In the genomic region with DNA sequence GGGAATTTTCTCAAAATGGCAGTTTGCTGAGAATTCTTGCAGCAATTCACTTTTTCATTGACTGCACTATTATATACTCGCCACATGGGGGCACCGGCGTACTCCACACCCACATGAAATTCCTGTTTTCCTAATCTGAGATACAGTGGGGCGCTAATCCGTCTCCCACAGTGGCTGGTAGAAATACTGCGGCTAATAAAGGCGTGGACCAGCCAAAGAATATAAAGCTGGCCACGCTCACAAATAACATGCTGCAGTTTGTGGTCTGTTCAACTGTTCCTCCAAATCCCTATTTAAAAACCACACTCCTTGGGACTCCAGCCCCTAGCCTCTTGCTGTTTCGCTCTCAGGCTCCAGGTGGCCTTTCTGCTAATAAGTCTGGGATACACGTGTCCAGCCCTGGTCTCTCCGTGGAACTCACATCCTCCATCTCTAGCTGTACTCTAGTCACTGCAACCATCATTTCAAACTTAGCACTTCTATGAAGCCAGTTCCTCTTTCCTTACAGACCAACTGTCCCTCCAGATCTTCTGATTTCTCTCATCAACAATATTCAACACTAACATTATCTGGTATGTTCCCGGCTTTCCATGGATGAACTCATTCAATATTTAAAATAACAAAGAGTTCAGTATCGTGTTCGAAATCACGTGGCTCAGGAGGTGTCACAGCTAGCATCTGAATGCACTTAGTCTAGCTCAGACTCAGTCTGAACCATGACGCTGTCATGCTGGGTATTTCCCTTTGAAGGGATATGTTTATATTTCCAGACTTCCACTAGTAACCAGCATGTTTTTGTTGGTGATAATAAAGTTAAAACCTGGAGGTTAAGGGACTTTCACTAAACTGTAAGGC, we compare ENCODE assay signal across 8 cellular contexts. TPM values are rescaled to one million over a fixed set of nuclear protein-coding genes. Genes with fewer than 3 reads are reported as not detected.
DNase-seq lines count a peak whose midpoint lies in the region; ATAC-seq and TF ChIP-seq lines count a peak whose summit lies in the region.

No MANE protein-coding gene starts in this region.

- H3K4me2 ChIP-seq in GM23338 = 0 out of 2 replicates have a peak overlapping the region, but pooled peaks have one; percentile 28

- H3K36me3 ChIP-seq in GM23338 (ENCODE audit: insufficient read depth) = no peaks in the 10 kb centered on the region
- H3K36me3 ChIP-seq in colonic mucosa = peaks cover 5% of the 10 kb centered on the region
- peaks cover 0 to 3% (median 1%) of the 10 kb centered on the region in 4 donors for H3K36me3 ChIP-seq in liver (ENCODE audit: control insufficient read depth in 4 of 4, insufficient read depth in 3 of 4, low read depth in 1 of 4, low read length in 3 of 4)
- H3K36me3 ChIP-seq in subcutaneous abdominal adipose tissue (ENCODE audit: control insufficient read depth in 5 of 5, insufficient read depth in 5 of 5, low read length in 5 of 5) = peaks cover 0 to 15% (median 11%) of the 10 kb centered on the region in 5 donors

- TF ChIP-seq CTCF in GM23338 (conservative IDR thresholded peaks at IDR 0.05; ENCODE audit: low read depth in 2 of 2) = peak; percentile 83 to 88
- peak; percentile 83 for TF ChIP-seq CTCF in colonic mucosa (IDR thresholded peaks at IDR 0.05)
- TF ChIP-seq CTCF in liver (IDR thresholded peaks at IDR 0.05; ENCODE audit: low read depth, low read length, missing input control) = peak; percentile 83

- H3K9me2 ChIP-seq in GM23338 (ENCODE audit: insufficient read depth) = peaks cover 5% of the 10 kb centered on the region; the same call in 1 of the 2 replicates

- TF ChIP-seq RAD21 in liver (IDR thresholded peaks at IDR 0.05) = peak; percentile 88

- H3K27me3 Mint-ChIP-seq in GM23338 (ENCODE audit: insufficient read depth, low read depth, poor library complexity) = peaks cover 2% of the 10 kb centered on the region

- H2AFZ ChIP-seq in GM23338 = peak overlapping the region; percentile 26; the same call in 1 of the 2 replicates

- peak; percentile 23 for DNase-seq in NCI-H2107 treated with DMSO at 0.1 percent for 48 hours (lab: John Stamatoyannopoulos, UW; ENCODE audit: unreplicated experiment)
- DNase-seq in NCI-H2107 (lab: John Stamatoyannopoulos, UW) = no peak
- peak; percentile 89 for DNase-seq in GM23338 (ENCODE audit: low spot score)
- DNase-seq in MV-4-11 (lab: John Stamatoyannopoulos, UW) = peak; percentile 64
- DNase-seq in SKM-1 (lab: John Stamatoyannopoulos, UW; ENCODE audit: unreplicated experiment) = peak; percentile 54
- DNase-seq in colonic mucosa = peak; percentile 29

- peaks cover 8% of the 10 kb centered on the region; the same call in 1 of the 3 replicates for H3K36me3 Mint-ChIP-seq in GM23338 (ENCODE audit: low read depth)

- H3F3A ChIP-seq in GM23338 (replicated peaks; ENCODE audit: low read depth) = no peaks in the 10 kb centered on the region

- H3K9ac ChIP-seq in colonic mucosa (ENCODE audit: low read depth in 2 of 2, low read length in 2 of 2) (no peak overlapping the region), liver (ENCODE audit: low read depth in 1 of 2, low read length in 2 of 2) (no peak overlapping the region), subcutaneous abdominal adipose tissue (ENCODE audit: low read length in 5 of 5) (peak overlapping the region in 2 of 5 donors; percentile 53 to 60)

- H3K9me3 Mint-ChIP-seq in GM23338 = peaks cover 6% of the 10 kb centered on the region; the same call in 1 of the 3 replicates

- ATAC-seq in GM23338 = peak; percentile 81

- H3K4me1 ChIP-seq in GM23338 (ENCODE audit: insufficient read depth) = no peaks in the 10 kb centered on the region
- no peaks in the 10 kb centered on the region for H3K4me1 ChIP-seq in colonic mucosa
- peaks cover 3 to 7% (median 5%) of the 10 kb centered on the region in 4 donors for H3K4me1 ChIP-seq in liver (ENCODE audit: control insufficient read depth in 4 of 4, insufficient read depth in 4 of 4, low read length in 3 of 4)
- peaks cover 0 to 5% (median 4%) of the 10 kb centered on the region in 5 donors for H3K4me1 ChIP-seq in subcutaneous abdominal adipose tissue (ENCODE audit: control insufficient read depth in 5 of 5, insufficient read depth in 5 of 5, low read length in 5 of 5)

- H3K27ac Mint-ChIP-seq in GM23338 = no peak overlapping the region

- H3K27ac ChIP-seq in GM23338 (ENCODE audit: low read depth) = no peak overlapping the region
- H3K27ac ChIP-seq in colonic mucosa = no peak overlapping the region
- no peak overlapping the region for H3K27ac ChIP-seq in liver (ENCODE audit: low read depth in 1 of 2, low read length in 2 of 2)
- H3K27ac ChIP-seq in subcutaneous abdominal adipose tissue (ENCODE audit: low read depth, low read length) = no peak overlapping the region

- H3K4me3 Mint-ChIP-seq in GM23338 = 0 out of 3 replicates have a peak overlapping the region, but pooled peaks have one; percentile 9

- WGBS in liver = 24% methylated on average over 16 of the region's 16 CpGs

- intact Hi-C loops in colonic mucosa (cut with DNase I) = loop anchor here (5.0 kb wide), 1 partner anchor 193 kb away; no protein-coding TSS in a partner anchor

- peaks cover 6% of the 10 kb centered on the region; the same call in 2 of the 3 replicates for H3K4me1 Mint-ChIP-seq in GM23338

- H3K9me3 ChIP-seq in colonic mucosa (no peaks in the 10 kb centered on the region), liver (ENCODE audit: control insufficient read depth in 4 of 4, low read length in 3 of 4) (no peaks in the 10 kb centered on the region), subcutaneous abdominal adipose tissue (ENCODE audit: control insufficient read depth in 5 of 5, low read length in 5 of 5) (no peaks in the 10 kb centered on the region)

- H3K4me3 ChIP-seq in GM23338 (no peak overlapping the region), colonic mucosa (no peak overlapping the region), liver (ENCODE audit: low read depth in 1 of 3, low read length in 3 of 3) (peak overlapping the region in 1 of 3 donors; percentile 16), subcutaneous abdominal adipose tissue (ENCODE audit: low read depth in 1 of 5, low read length in 5 of 5) (peak overlapping the region; percentile 9 to 62 (median 37))

- no peaks in the 10 kb centered on the region for H4K20me1 ChIP-seq in GM23338 (replicated peaks; ENCODE audit: insufficient read depth)

- H3K27me3 ChIP-seq in GM23338 (ENCODE audit: insufficient read depth) (no peaks in the 10 kb centered on the region), colonic mucosa (no peaks in the 10 kb centered on the region), liver (ENCODE audit: control insufficient read depth in 4 of 4, insufficient read depth in 4 of 4, low read length in 3 of 4) (no peaks in the 10 kb centered on the region), subcutaneous abdominal adipose tissue (ENCODE audit: control insufficient read depth in 5 of 5, insufficient read depth in 4 of 5, low read length in 5 of 5) (no peaks in the 10 kb centered on the region)

- H3K79me2 ChIP-seq in GM23338 (replicated peaks; ENCODE audit: insufficient read depth) = no peaks in the 10 kb centered on the region

TF ChIP-seq in GM23338, 12 proteins besides CTCF, POLR2A, EP300 and RAD21 (continues in another document):
- no peak for TF ChIP-seq EZH2 (IDR thresholded peaks at IDR 0.05; ENCODE audit: low read depth, unreplicated experiment)

TF ChIP-seq in liver, 16 proteins besides CTCF, POLR2A, EP300 and RAD21:
- TF ChIP-seq HNF4A (conservative IDR thresholded peaks at IDR 0.05) (peak in 1 of 2 donors; percentile 13), RXRA (IDR thresholded peaks at IDR 0.05) (peak in 1 of 2 donors; percentile 10), YY1 (IDR thresholded peaks at IDR 0.05) (peak; percentile 69)
- TF ChIP-seq, protein P1, sequence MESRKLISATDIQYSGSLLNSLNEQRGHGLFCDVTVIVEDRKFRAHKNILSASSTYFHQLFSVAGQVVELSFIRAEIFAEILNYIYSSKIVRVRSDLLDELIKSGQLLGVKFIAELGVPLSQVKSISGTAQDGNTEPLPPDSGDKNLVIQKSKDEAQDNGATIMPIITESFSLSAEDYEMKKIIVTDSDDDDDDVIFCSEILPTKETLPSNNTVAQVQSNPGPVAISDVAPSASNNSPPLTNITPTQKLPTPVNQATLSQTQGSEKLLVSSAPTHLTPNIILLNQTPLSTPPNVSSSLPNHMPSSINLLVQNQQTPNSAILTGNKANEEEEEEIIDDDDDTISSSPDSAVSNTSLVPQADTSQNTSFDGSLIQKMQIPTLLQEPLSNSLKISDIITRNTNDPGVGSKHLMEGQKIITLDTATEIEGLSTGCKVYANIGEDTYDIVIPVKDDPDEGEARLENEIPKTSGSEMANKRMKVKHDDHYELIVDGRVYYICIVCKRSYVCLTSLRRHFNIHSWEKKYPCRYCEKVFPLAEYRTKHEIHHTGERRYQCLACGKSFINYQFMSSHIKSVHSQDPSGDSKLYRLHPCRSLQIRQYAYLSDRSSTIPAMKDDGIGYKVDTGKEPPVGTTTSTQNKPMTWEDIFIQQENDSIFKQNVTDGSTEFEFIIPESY (IDR thresholded peaks at IDR 0.05) = no peak

RNA-seq across cellular contexts. Expression of a gene that starts 22.0 kb away (rescaled TPM):
- 20.7 and 24.8 TPM in 2 replicates for total RNA-seq in GM23338 (2014; rRNA removed; shearing (Covaris generic))
- 56.5 and 56.6 TPM in 2 replicates for polyA plus RNA-seq in GM23338 (2016; fragmentation: Nextera tagmentation; extraction: Ambion mirVana)
- 10 to 100 TPM; 25.7 to 29.1 TPM for total RNA-seq in colonic mucosa
- total RNA-seq in liver = 10 to 100 TPM; 13.4 to 18.7 TPM
- polyA plus RNA-seq in liver = 10 to 100 TPM; 14.3 to 32.4 TPM

RNA-seq across cellular contexts. Expression of a gene that starts 28.9 kb away (rescaled TPM):
- total RNA-seq in GM23338 (2014; rRNA removed; shearing (Covaris generic)) = 1.5 and 1.7 TPM in 2 replicates
- 0.85 and 1.1 TPM in 2 replicates for polyA plus RNA-seq in GM23338 (2016; fragmentation: Nextera tagmentation; extraction: Ambion mirVana)
- total RNA-seq in colonic mucosa = 100 to 1,000 TPM; 128 to 236 TPM
- total RNA-seq in liver = 10 to 100 TPM in 1 of 2 donors, 1 to 10 TPM in 1; 6.4 to 11.5 TPM
- 10 to 100 TPM; 11.0 to 33.9 TPM for polyA plus RNA-seq in liver

RNA-seq across cellular contexts. Expression of a gene that starts 29.1 kb away (rescaled TPM):
- 3.2 and 7.4 TPM in 2 replicates for total RNA-seq in GM23338 (2014; rRNA removed; shearing (Covaris generic))
- 14.9 and 18.6 TPM in 2 replicates for polyA plus RNA-seq in GM23338 (2016; fragmentation: Nextera tagmentation; extraction: Ambion mirVana)
- total RNA-seq in colonic mucosa = 10 to 100 TPM in 1 of 2 donors, 1 to 10 TPM in 1; 8.4 to 10.7 TPM
- total RNA-seq in liver = 1 to 10 TPM; 1.2 to 3.2 TPM
- polyA plus RNA-seq in liver = 1 to 10 TPM in 1 of 2 donors, under 1 TPM in 1; 0.47 to 2.5 TPM

RNA-seq across cellular contexts. Expression of a gene that starts 33.4 kb away (rescaled TPM):
- not detected in 2 replicates for total RNA-seq in GM23338 (2014; rRNA removed; shearing (Covaris generic))
- polyA plus RNA-seq in GM23338 (2016; fragmentation: Nextera tagmentation; extraction: Ambion mirVana) (not detected in 2 replicates), liver (not detected)
- total RNA-seq in colonic mucosa (not detected), liver (not detected)

Comparison
In these comparisons a context has a peak if more than half of its experiments do, and no peak if none do; other contexts are left out.
1. H3K4me3 ChIP-seq: peak in subcutaneous abdominal adipose tissue (5 of 5); none in GM23338 (single experiment) and colonic mucosa (single experiment).
2. RNA of a gene that starts 28.9 kb away (total RNA-seq): 128 to 236 TPM in colonic mucosa; 6.4 to 11.5 TPM in liver and 1.5 to 1.7 TPM in GM23338; every median in the first group is over 10 times any median in the second.
3. Peak in every context shown above with its lines, with median percentiles within 50 percentile points of each other: CTCF ChIP-seq.